In genomic region chr17:1223662-1224061, GRCh38 we compare ENCODE assay signal across 20 cellular contexts. TPM values are rescaled to one million over a fixed set of nuclear protein-coding genes. Genes with fewer than 3 reads are reported as not detected.
DNase-seq lines count a peak whose midpoint lies in the region; ATAC-seq, FAIRE-seq and TF ChIP-seq lines count a peak whose summit lies in the region.
"Had no signal": no experiment of that assay in that cellular context is flagged by ENCODE, and none has a peak within 500 bp of the region (broad histone marks: within the 10 kb centered on the region; RNA-seq: fewer than 3 reads in every experiment).

No MANE protein-coding gene starts in this region.

- H3K4me2 ChIP-seq in OCI-LY1 (ENCODE audit: low read length), result no peak overlapping the region
- H3K4me2 ChIP-seq: BLaER1 had no signal

- H3K27me3 Mint-ChIP-seq in nephron progenitor cell (ENCODE audit: low read depth, poor library complexity), result peaks cover 63% of the 10 kb centered on the region

- no peak for TF ChIP-seq CTCF in C4-2B (conservative IDR thresholded peaks at IDR 0.05)
- no peak for TF ChIP-seq CTCF in OCI-LY1 (IDR thresholded peaks at IDR 0.05; ENCODE audit: low read length)
- no peak for TF ChIP-seq CTCF in bronchial epithelial cell (IDR thresholded peaks at IDR 0.05; ENCODE audit: insufficient read depth, low read length, severe bottlenecking)
- TF ChIP-seq CTCF in nephron progenitor cell (IDR thresholded peaks at IDR 0.05), result no peak

- H4K20me1 ChIP-seq in OCI-LY1 (ENCODE audit: insufficient read depth, low read length), result no peaks in the 10 kb centered on the region

- no peaks in the 10 kb centered on the region for H3K9me2 ChIP-seq in OCI-LY1 (ENCODE audit: low read depth, low read length)

- H3K4me3 ChIP-seq in OCI-LY1 (ENCODE audit: low read depth, low read length, poor library complexity, severe bottlenecking) (no peak overlapping the region), bronchial epithelial cell (ENCODE audit: low read depth, low read length) (no peak overlapping the region)
- H3K4me3 ChIP-seq: BLaER1 had no signal

- H3K27ac ChIP-seq in C4-2B (peak overlapping the region; percentile 26; the same call in 1 of the 2 replicates), OCI-LY1 (ENCODE audit: low read depth, low read length, poor library complexity, severe bottlenecking) (peak overlapping the region; percentile 57)
- H3K27ac ChIP-seq: BLaER1, HL-60 had no signal

- 0 out of 2 replicates have a peak, but pooled peaks cover 3% of the 10 kb centered on the region for H3F3A ChIP-seq in OCI-LY1 (ENCODE audit: insufficient read depth, low read length)

- no peak for ATAC-seq in HG03354 (IDR thresholded peaks at IDR 0.05; ENCODE audit: poor library complexity, severe bottlenecking, unreplicated experiment)
- no peak for ATAC-seq in HG03571 (IDR thresholded peaks at IDR 0.05; ENCODE audit: unreplicated experiment)
- ATAC-seq: CD8-positive, alpha-beta T cell had no signal

- no peaks in the 10 kb centered on the region for H3K27me3 ChIP-seq in OCI-LY1 (ENCODE audit: insufficient read depth, low read length)
- peaks cover 14% of the 10 kb centered on the region for H3K27me3 ChIP-seq in bronchial epithelial cell (ENCODE audit: control insufficient read depth, insufficient read depth, low read length)

- H2AFZ ChIP-seq in OCI-LY1 (ENCODE audit: low read length), result no peak overlapping the region

- H3K4me3 Mint-ChIP-seq in nephron progenitor cell, result no peak overlapping the region
- H3K4me3 Mint-ChIP-seq: CD8-positive, alpha-beta T cell; H9 had no signal

- peak; percentile 83 for FAIRE-seq in bronchial epithelial cell (lab: Jason Lieb, UNC)

- peaks cover 36% of the 10 kb centered on the region for H3K79me2 ChIP-seq in OCI-LY1 (ENCODE audit: insufficient read depth, low read length)

- no peak overlapping the region for H3K9ac ChIP-seq in OCI-LY1 (ENCODE audit: low read length)
- H3K9ac ChIP-seq: BLaER1 had no signal

- H3K27ac Mint-ChIP-seq in nephron progenitor cell, result peak overlapping the region; percentile 91
- H3K27ac Mint-ChIP-seq: CD8-positive, alpha-beta T cell; H9 had no signal

- H3K36me3 ChIP-seq in OCI-LY1 (ENCODE audit: insufficient read depth, low read length) (peaks cover 24% of the 10 kb centered on the region; the same call in 1 of the 2 replicates), bronchial epithelial cell (ENCODE audit: control insufficient read depth, insufficient read depth, low read length) (no peaks in the 10 kb centered on the region)

- peaks cover 30% of the 10 kb centered on the region for H3K4me1 Mint-ChIP-seq in nephron progenitor cell

- H3K4me1 ChIP-seq in OCI-LY1 (ENCODE audit: insufficient read depth, low read length, severe bottlenecking), result peaks cover 68% of the 10 kb centered on the region

- H3K36me3 Mint-ChIP-seq in nephron progenitor cell (ENCODE audit: low read depth), result no peaks in the 10 kb centered on the region
- H3K36me3 Mint-ChIP-seq: CD8-positive, alpha-beta T cell had no signal

- DNase-seq in bronchial epithelial cell (ENCODE audit: low read depth) (no peak), nephron progenitor cell (no peak), NCI-H1930 (lab: John Stamatoyannopoulos, UW) (no peak)
- DNase-seq: 8988T; CD8-positive, alpha-beta T cell; DMS 273 treated with DMSO at 0.1 percent for 48 hours; DMS53; DND-41; EL; H9; IMR-90 had no signal

- no peaks in the 10 kb centered on the region for H3K9me3 ChIP-seq in OCI-LY1 (ENCODE audit: low read length)
- H3K9me3 ChIP-seq: BLaER1 had no signal

- H3K9me3 Mint-ChIP-seq in nephron progenitor cell, result no peaks in the 10 kb centered on the region
- H3K9me3 Mint-ChIP-seq: CD8-positive, alpha-beta T cell had no signal

RNA-seq across cellular contexts. Expression of gene ABR, which starts 43.9 kb away (rescaled TPM):
- total RNA-seq in bronchial epithelial cell, result 18.7 and 39.3 TPM in 2 replicates

RNA-seq across cellular contexts. Expression of gene BHLHA9, which starts 46.6 kb away (rescaled TPM):
- not detected in 2 replicates for total RNA-seq in bronchial epithelial cell
- total RNA-seq: A673; CD8-positive, alpha-beta T cell; G401; H9; IMR-90 had no signal

RNA-seq across cellular contexts. Expression of gene TRARG1, which starts 55.8 kb away (rescaled TPM):
- total RNA-seq in bronchial epithelial cell, result not detected in 2 replicates
- total RNA-seq: A673; CD8-positive, alpha-beta T cell; H1; H9; IMR-90 had no signal
